28 cellular contexts compared by ENCODE assay signal in the genomic region with DNA sequence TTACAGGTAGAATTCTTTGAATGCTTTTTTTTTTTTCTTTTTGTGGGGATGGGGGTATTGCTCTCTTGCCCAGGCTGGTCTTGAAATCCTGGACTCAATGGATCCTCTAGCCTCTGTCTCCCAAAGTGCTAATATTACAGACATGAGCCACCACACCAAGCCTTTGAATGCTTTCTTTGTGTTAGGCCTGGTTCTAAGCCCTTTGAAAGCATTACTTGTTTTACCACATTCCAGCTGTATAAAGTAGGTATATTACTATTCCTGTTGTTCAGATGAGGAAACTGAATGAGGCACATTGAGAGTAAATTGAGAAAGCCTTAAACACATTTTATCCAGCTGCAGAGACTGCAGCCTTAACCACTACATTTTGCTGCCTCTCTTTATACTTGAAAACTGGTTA.
DNase-seq lines count a peak whose midpoint lies in the region; ATAC-seq and TF ChIP-seq lines count a peak whose summit lies in the region.
"Had no signal": no experiment of that assay in that cellular context is flagged by ENCODE, and none has a peak within 500 bp of the region (broad histone marks: within the 10 kb centered on the region; RNA-seq: fewer than 3 reads in every experiment).

No MANE protein-coding gene starts in this region.

- no peak overlapping the region for H2AFZ ChIP-seq in neural progenitor cell (replicated peaks)

- no peak overlapping the region for H3K4me2 ChIP-seq in neural progenitor cell
- H3K4me2 ChIP-seq: A549 had no signal

- H3K4me3 Mint-ChIP-seq in endodermal cell (no peak overlapping the region), neural progenitor cell (no peak overlapping the region)
- H3K4me3 Mint-ChIP-seq: activated naive CD8-positive, alpha-beta T cell; CD4-positive, alpha-beta T cell; naive thymus-derived CD8-positive, alpha-beta T cell; stimulated activated memory B cell treated with anti-CD40 and anti-IgM and Interleukin-4, amounts not matched to agents 10 μg/mL and 1 μg/mL and 100 μg/mL, for 72 hours had no signal

- H3K27me3 Mint-ChIP-seq in endodermal cell (ENCODE audit: insufficient read depth) (no peaks in the 10 kb centered on the region), neural progenitor cell (ENCODE audit: insufficient read depth, low read depth) (no peaks in the 10 kb centered on the region)
- H3K27me3 Mint-ChIP-seq: activated naive CD8-positive, alpha-beta T cell; CD4-positive, alpha-beta T cell; naive thymus-derived CD8-positive, alpha-beta T cell; stimulated activated memory B cell treated with anti-CD40 and anti-IgM and Interleukin-4, amounts not matched to agents 10 μg/mL and 1 μg/mL and 100 μg/mL, for 72 hours had no signal

- no peak for TF ChIP-seq CTCF in AG10803 (conservative IDR thresholded peaks at IDR 0.05; ENCODE audit: low read length)
- no peak for TF ChIP-seq CTCF in endodermal cell (conservative IDR thresholded peaks at IDR 0.05)
- no peak for TF ChIP-seq CTCF in neural progenitor cell (IDR thresholded peaks at IDR 0.05)
- no peak for TF ChIP-seq CTCF in gastrocnemius medialis (IDR thresholded peaks at IDR 0.05 in 4 of 5, conservative IDR thresholded peaks at IDR 0.05 in 1 of 5)

- no peak for TF ChIP-seq RAD21 in Ishikawa (IDR thresholded peaks at IDR 0.05; ENCODE audit: low read depth)

- in situ Hi-C loops in gastrocnemius medialis (cut with MboI; ENCODE audit: low sequenced_read_pairs in 4 of 4) = no loop called here
- in situ Hi-C loops in KBM-7 (cut with MboI; ENCODE audit: low pct_unique_long_range_greater_than_20kb, low sequenced_read_pairs) = no loop called here

- H3K9me3 ChIP-seq in endodermal cell (ENCODE audit: control insufficient read depth, low read length) (no peaks in the 10 kb centered on the region), neural progenitor cell (ENCODE audit: low read depth) (no peaks in the 10 kb centered on the region), gastrocnemius medialis (no peaks in the 10 kb centered on the region)
- H3K9me3 ChIP-seq: A549, upper lobe of right lung had no signal

- DNase-seq in AG10803 (ENCODE audit: low read depth) (peak; percentile 0), endodermal cell (no peak), neural progenitor cell (ENCODE audit: low spot score) (no peak), gastrocnemius medialis (no peak), NOMO-1 treated with DMSO at 0.1 percent for 48 hours (lab: John Stamatoyannopoulos, UW; ENCODE audit: unreplicated experiment) (no peak), KBM-7 (no peak)
- DNase-seq: activated CD4-positive, alpha-beta T cell treated with anti-CD3 and anti-CD28 coated beads, Interleukin-2, amount 50 U/mL, for 1 hour; activated CD4-positive, CD25-positive, alpha-beta regulatory T cell; activated effector memory CD4-positive, alpha-beta T cell treated with anti-CD3 and anti-CD28 coated beads, Interleukin-2, amount 50 U/mL, for 16 hours; activated T-cell treated with anti-CD3 and anti-CD28 coated beads, Interleukin-2, amount 50 U/mL, for 1 hour; AML-193; CD4-positive, alpha-beta T cell; effector CD8-positive, alpha-beta T cell; kidney glomerular epithelial cell; MV-4-11; naive thymus-derived CD8-positive, alpha-beta T cell; NCI-H146; stimulated activated CD4-positive, alpha-beta T cell treated with anti-CD3 and anti-CD28 coated beads, Interleukin-15, amount 100 ng/mL, for 24 hours; substantia nigra; upper lobe of right lung had no signal

- H4K20me1 ChIP-seq in neural progenitor cell (ENCODE audit: low read depth) = no peaks in the 10 kb centered on the region

- TF ChIP-seq POLR2A in gastrocnemius medialis (IDR thresholded peaks at IDR 0.05) = no peak

- intact Hi-C loops in gastrocnemius medialis (cut with DNase I; ENCODE audit: low total_unique reads) = no loop called here

- H3K4me3 ChIP-seq in AG10803 (ENCODE audit: low read length) (no peak overlapping the region), endodermal cell (ENCODE audit: low read length) (no peak overlapping the region), neural progenitor cell (no peak overlapping the region), gastrocnemius medialis (no peak overlapping the region)
- H3K4me3 ChIP-seq: A549, SK-N-MC, upper lobe of right lung had no signal

- no peak overlapping the region for H3K9ac ChIP-seq in endodermal cell (ENCODE audit: extremely low read depth, low read length, poor library complexity, severe bottlenecking)
- H3K9ac ChIP-seq in neural progenitor cell = no peak overlapping the region

- H3K79me2 ChIP-seq in neural progenitor cell (ENCODE audit: low read depth) = no peaks in the 10 kb centered on the region

- H3K27ac ChIP-seq in endodermal cell (ENCODE audit: low read depth, low read length) = peak overlapping the region; percentile 94
- no peak overlapping the region for H3K27ac ChIP-seq in neural progenitor cell
- H3K27ac ChIP-seq in gastrocnemius medialis = no peak overlapping the region
- H3K27ac ChIP-seq: A549, RWPE1, SK-N-MC, upper lobe of right lung had no signal

- no peaks in the 10 kb centered on the region for H3K4me1 Mint-ChIP-seq in endodermal cell
- peaks cover 24% of the 10 kb centered on the region for H3K4me1 Mint-ChIP-seq in neural progenitor cell
- H3K4me1 Mint-ChIP-seq: naive thymus-derived CD8-positive, alpha-beta T cell; stimulated activated memory B cell treated with anti-CD40 and anti-IgM and Interleukin-4, amounts not matched to agents 10 μg/mL and 1 μg/mL and 100 μg/mL, for 72 hours had no signal

- no peaks in the 10 kb centered on the region for H3F3A ChIP-seq in neural progenitor cell (ENCODE audit: low read depth)

- no peak for ATAC-seq in gastrocnemius medialis
- ATAC-seq in HG02642 (IDR thresholded peaks at IDR 0.05; ENCODE audit: poor library complexity, unreplicated experiment) = no peak
- ATAC-seq: A549; HepG2; naive thymus-derived CD8-positive, alpha-beta T cell; upper lobe of right lung had no signal

- H3K36me3 Mint-ChIP-seq in endodermal cell (ENCODE audit: low read depth) = no peaks in the 10 kb centered on the region
- H3K36me3 Mint-ChIP-seq in neural progenitor cell = no peaks in the 10 kb centered on the region
- H3K36me3 Mint-ChIP-seq: activated naive CD8-positive, alpha-beta T cell; naive thymus-derived CD8-positive, alpha-beta T cell; stimulated activated memory B cell treated with anti-CD40 and anti-IgM and Interleukin-4, amounts not matched to agents 10 μg/mL and 1 μg/mL and 100 μg/mL, for 72 hours had no signal

- no peak for TF ChIP-seq EP300 in Ishikawa (IDR thresholded peaks at IDR 0.05; ENCODE audit: borderline replicate concordance)

- no peaks in the 10 kb centered on the region for H3K36me3 ChIP-seq in endodermal cell (ENCODE audit: control insufficient read depth, insufficient read depth, low read length)
- H3K36me3 ChIP-seq in neural progenitor cell = no peaks in the 10 kb centered on the region
- no peaks in the 10 kb centered on the region for H3K36me3 ChIP-seq in gastrocnemius medialis
- H3K36me3 ChIP-seq: upper lobe of right lung had no signal

- no peaks in the 10 kb centered on the region for H3K4me1 ChIP-seq in endodermal cell (ENCODE audit: control insufficient read depth, insufficient read depth, low read length)
- peaks cover 16% of the 10 kb centered on the region for H3K4me1 ChIP-seq in neural progenitor cell
- no peaks in the 10 kb centered on the region for H3K4me1 ChIP-seq in gastrocnemius medialis
- H3K4me1 ChIP-seq: A549, upper lobe of right lung had no signal

- H3K27ac Mint-ChIP-seq in endodermal cell (no peak overlapping the region), neural progenitor cell (peak overlapping the region; percentile 92)
- H3K27ac Mint-ChIP-seq: activated naive CD8-positive, alpha-beta T cell; CD4-positive, alpha-beta T cell; naive thymus-derived CD8-positive, alpha-beta T cell; stimulated activated memory B cell treated with anti-CD40 and anti-IgM and Interleukin-4, amounts not matched to agents 10 μg/mL and 1 μg/mL and 100 μg/mL, for 72 hours had no signal

- H3K9me3 Mint-ChIP-seq in endodermal cell = no peaks in the 10 kb centered on the region
- H3K9me3 Mint-ChIP-seq in neural progenitor cell = no peaks in the 10 kb centered on the region
- H3K9me3 Mint-ChIP-seq: CD4-positive, alpha-beta T cell; stimulated activated memory B cell treated with anti-CD40 and anti-IgM and Interleukin-4, amounts not matched to agents 10 μg/mL and 1 μg/mL and 100 μg/mL, for 72 hours had no signal

- no peaks in the 10 kb centered on the region for H3K27me3 ChIP-seq in endodermal cell (ENCODE audit: control insufficient read depth, insufficient read depth, low read length, poor library complexity, severe bottlenecking)
- H3K27me3 ChIP-seq in neural progenitor cell = no peaks in the 10 kb centered on the region
- no peaks in the 10 kb centered on the region for H3K27me3 ChIP-seq in gastrocnemius medialis
- H3K27me3 ChIP-seq: upper lobe of right lung had no signal

TF ChIP-seq in Ishikawa, 13 proteins besides CTCF, POLR2A, EP300 and RAD21:
- TF ChIP-seq YY1 (IDR thresholded peaks at IDR 0.05; ENCODE audit: low read depth) (no peak), TEAD4 (IDR thresholded peaks at IDR 0.05) (peak; percentile 73), CEBPB (IDR thresholded peaks at IDR 0.05) (no peak)
TF ChIP-seq in Ishikawa: peak in this region for 1.
